15 cellular contexts compared by ENCODE assay signal in genomic region chr20:49460916-49461315, GRCh38. TPM values are rescaled to one million over a fixed set of nuclear protein-coding genes. Genes with fewer than 3 reads are reported as not detected.
DNase-seq lines count a peak whose midpoint lies in the region; TF ChIP-seq lines count a peak whose summit lies in the region.
"Had no signal": no experiment of that assay in that cellular context is flagged by ENCODE, and none has a peak within 500 bp of the region (broad histone marks: within the 10 kb centered on the region; RNA-seq: fewer than 3 reads in every experiment).

No MANE protein-coding gene starts in this region.

- intact Hi-C loops in MCF 10A (cut with micrococcal nuclease): loop anchor here (5.0 kb wide), 2 partner anchors 34 to 79 kb away; no protein-coding TSS in a partner anchor

- DNase-seq in HK-2 (ENCODE audit: unreplicated experiment) (peak; percentile 67), NCI-H226 (peak; percentile 28), MCF 10A (ENCODE audit: unreplicated experiment) (peak; percentile 96), renal cortical epithelial cell (ENCODE audit: low read depth) (peak; percentile 79), ureter (ENCODE audit: low spot score) (no peak), NCI-H1048 (lab: John Stamatoyannopoulos, UW) (no peak)
- DNase-seq in effector CD4-positive, alpha-beta T cell: no peak
- DNase-seq: activated CD8-positive, alpha-beta T cell treated with anti-CD3 and anti-CD28 coated beads, Interleukin-2, amount 10 ng/mL, durations not matched to agents 7 days and 5 days; brain microvascular endothelial cell; effector memory CD8-positive, alpha-beta T cell; GF-D8; glutamatergic neuron; left cardiac atrium; naive thymus-derived CD4-positive, alpha-beta T cell; stimulated activated naive B cell treated with anti-CD40 and anti-IgM and Interleukin-4, amounts not matched to agents 10 μg/mL and 1 μg/mL and 100 μg/mL, for 72 hours had no signal

- H3K27me3 Mint-ChIP-seq in MCF 10A (ENCODE audit: insufficient read depth, unreplicated experiment): no peaks in the 10 kb centered on the region

- H3K4me3 Mint-ChIP-seq in MCF 10A (ENCODE audit: unreplicated experiment): no peak overlapping the region
- H3K4me3 Mint-ChIP-seq: activated CD8-positive, alpha-beta T cell treated with anti-CD3 and anti-CD28 coated beads, Interleukin-2, amount 10 ng/mL, durations not matched to agents 7 days and 5 days; effector memory CD8-positive, alpha-beta T cell; naive thymus-derived CD4-positive, alpha-beta T cell; stimulated activated naive B cell treated with anti-CD40 and anti-IgM and Interleukin-4, amounts not matched to agents 10 μg/mL and 1 μg/mL and 100 μg/mL, for 72 hours had no signal

- no peak for TF ChIP-seq CTCF in MCF 10A (IDR thresholded peaks at IDR 0.05; ENCODE audit: unreplicated experiment)

- BruUV-seq in MCF 10A (replicated peaks; lab: Mats Ljungman, UMichigan): no TSS peak

- POLR2A ChIA-PET in MCF 10A (lab: Yijun Ruan, JAX): interaction anchor here (0.7 to 1.2 kb wide), 6 partner anchors 9 to 416 kb away, joined by 3 to 9 read pairs (median 4); no protein-coding TSS in a partner anchor

- H3K27ac Mint-ChIP-seq in MCF 10A (ENCODE audit: low read depth, unreplicated experiment): peak overlapping the region; percentile 7
- H3K27ac Mint-ChIP-seq: activated CD8-positive, alpha-beta T cell treated with anti-CD3 and anti-CD28 coated beads, Interleukin-2, amount 10 ng/mL, durations not matched to agents 7 days and 5 days; effector memory CD8-positive, alpha-beta T cell; naive thymus-derived CD4-positive, alpha-beta T cell; stimulated activated naive B cell treated with anti-CD40 and anti-IgM and Interleukin-4, amounts not matched to agents 10 μg/mL and 1 μg/mL and 100 μg/mL, for 72 hours had no signal

- peaks cover 2% of the 10 kb centered on the region for H3K36me3 Mint-ChIP-seq in MCF 10A (ENCODE audit: insufficient read depth, unreplicated experiment)
- H3K36me3 Mint-ChIP-seq: naive thymus-derived CD4-positive, alpha-beta T cell; stimulated activated naive B cell treated with anti-CD40 and anti-IgM and Interleukin-4, amounts not matched to agents 10 μg/mL and 1 μg/mL and 100 μg/mL, for 72 hours had no signal

- no peaks in the 10 kb centered on the region for H3K9me3 Mint-ChIP-seq in MCF 10A (ENCODE audit: unreplicated experiment)
- H3K9me3 Mint-ChIP-seq: effector memory CD8-positive, alpha-beta T cell; stimulated activated naive B cell treated with anti-CD40 and anti-IgM and Interleukin-4, amounts not matched to agents 10 μg/mL and 1 μg/mL and 100 μg/mL, for 72 hours had no signal

- CTCF ChIA-PET in MCF 10A (lab: Yijun Ruan, JAX): interaction anchor here (0.6 to 1.0 kb wide), 6 partner anchors 15 to 126 kb away, joined by 3 to 4 read pairs (median 3); no protein-coding TSS in a partner anchor

- H3K4me1 Mint-ChIP-seq in MCF 10A (ENCODE audit: insufficient read depth, unreplicated experiment): peaks cover 34% of the 10 kb centered on the region
- H3K4me1 Mint-ChIP-seq: stimulated activated naive B cell treated with anti-CD40 and anti-IgM and Interleukin-4, amounts not matched to agents 10 μg/mL and 1 μg/mL and 100 μg/mL, for 72 hours had no signal

RNA-seq across cellular contexts. Expression of gene KCNB1, which starts 21.6 kb away (rescaled TPM):
- total RNA-seq in MCF 10A (2022) (2.8 and 3.0 TPM in 2 replicates), renal cortical epithelial cell (under 0.01 and 0.30 TPM in 2 replicates), ureter (1.6 TPM)
- total RNA-seq: activated CD8-positive, alpha-beta T cell treated with anti-CD3 and anti-CD28 coated beads, Interleukin-2, amount 10 ng/mL, durations not matched to agents 7 days and 5 days had no signal

Comparison
In these comparisons a context has a peak if more than half of its experiments do, and no peak if none do; other contexts are left out.
1. DNase-seq: peak in HK-2 (single experiment), NCI-H226 (single experiment), MCF 10A (single experiment) and renal cortical epithelial cell (single experiment); none in ureter (single experiment), effector CD4-positive, alpha-beta T cell (single experiment) and NCI-H1048 (single experiment).